Comparison of ENCODE assay signal across 1 cellular context in the genomic region with DNA sequence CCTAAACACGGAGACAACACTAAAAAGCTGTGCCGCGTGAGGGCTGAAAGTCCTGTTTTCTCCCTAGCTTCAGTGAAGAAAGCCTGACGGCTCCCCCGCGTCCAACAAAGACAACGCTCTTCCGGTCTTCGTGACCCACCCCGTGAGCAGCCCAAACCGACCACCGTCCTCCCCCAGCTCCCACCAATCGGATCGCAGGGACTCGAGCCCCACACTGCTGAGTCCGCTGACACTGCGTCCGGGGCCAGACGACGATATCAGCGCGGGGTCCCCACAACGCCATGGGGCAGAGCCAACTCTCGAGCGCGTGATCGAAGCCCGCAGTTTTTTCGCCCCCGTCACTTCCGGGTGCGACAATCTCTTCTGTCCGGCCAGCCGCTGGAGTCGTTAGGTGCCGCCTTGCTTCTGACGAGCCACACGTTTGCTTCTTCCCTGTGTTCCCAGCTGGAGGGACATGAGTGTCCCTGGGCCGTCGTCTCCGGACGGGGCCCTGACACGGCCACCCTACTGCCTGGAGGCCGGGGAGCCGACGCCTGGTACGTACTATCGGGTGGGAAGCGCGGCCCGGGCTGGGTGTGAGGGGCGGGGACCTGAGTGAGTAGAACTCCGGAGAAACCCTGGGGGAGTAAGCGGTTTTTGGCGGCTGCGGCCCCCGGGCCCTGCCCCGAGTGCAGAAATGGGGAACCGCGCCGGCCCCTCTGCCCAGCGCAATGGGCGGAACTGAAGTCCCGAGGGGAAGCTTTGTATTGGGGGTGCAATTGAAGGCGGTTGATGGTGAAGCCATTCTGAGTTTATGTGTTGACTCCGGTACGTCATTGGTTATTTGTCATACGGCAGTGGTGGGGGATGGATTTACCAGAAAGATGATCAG.
A peak's percentile ranks its signal among the peaks of the same experiment; 100 is the strongest.
TF ChIP-seq lines count a peak whose summit lies in the region.

A gene with protein sequence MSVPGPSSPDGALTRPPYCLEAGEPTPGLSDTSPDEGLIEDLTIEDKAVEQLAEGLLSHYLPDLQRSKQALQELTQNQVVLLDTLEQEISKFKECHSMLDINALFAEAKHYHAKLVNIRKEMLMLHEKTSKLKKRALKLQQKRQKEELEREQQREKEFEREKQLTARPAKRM (plus strand): TSS at position 390 of the 871 bp plus-strand sequence. CDS start 65 bp downstream, at position 455.

TF ChIP-seq in HEK293, 187 proteins besides CTCF, POLR2A, EP300 and RAD21 (continued from another document and continues in another):
- TF ChIP-seq ZBTB7A (tag by site-specific recombination; IDR thresholded peaks at IDR 0.05; ENCODE audit: low read depth) (no peak), KLF9 (tag by site-specific recombination; IDR thresholded peaks at IDR 0.05; ENCODE audit: low read depth) (peak; percentile 71; the same call in 1 of the 2 replicates), ZNF175 (tag by site-specific recombination; IDR thresholded peaks at IDR 0.05) (no peak), ZNF211 (tag by site-specific recombination; IDR thresholded peaks at IDR 0.05; ENCODE audit: low read depth) (no peak), GLIS2 (tag by site-specific recombination; IDR thresholded peaks at IDR 0.05) (peak; percentile 61; the same call in 1 of the 2 replicates), ZNF561 (tag by site-specific recombination; IDR thresholded peaks at IDR 0.05; ENCODE audit: borderline replicate concordance) (peak; percentile 83; the same call in 1 of the 2 replicates), ZNF843 (tag by site-specific recombination; IDR thresholded peaks at IDR 0.05) (peak; percentile 54), ZNF623 (tag by site-specific recombination; IDR thresholded peaks at IDR 0.05) (peak; percentile 25), ZNF174 (tag by site-specific recombination; IDR thresholded peaks at IDR 0.05) (no peak), SCRT1 (tag by site-specific recombination; IDR thresholded peaks at IDR 0.05; ENCODE audit: borderline replicate concordance) (no peak), ZNF248 (tag by site-specific recombination; IDR thresholded peaks at IDR 0.05) (no peak), MEIS1 (CRISPR knock-in tag; IDR thresholded peaks at IDR 0.05; ENCODE audit: borderline replicate concordance) (no peak), ZNF624 (tag by site-specific recombination; IDR thresholded peaks at IDR 0.05) (no peak), ZNF366 (tag by site-specific recombination; conservative IDR thresholded peaks at IDR 0.05) (0 out of 2 replicates have a peak, but pooled peaks have one; percentile 19), IKZF3 (tag by site-specific recombination; IDR thresholded peaks at IDR 0.05) (0 out of 2 replicates have a peak, but pooled peaks have one; percentile 59), KLF16 (tag by site-specific recombination; IDR thresholded peaks at IDR 0.05) (peak; percentile 82; the same call in 1 of the 2 replicates), ZNF155 (tag by site-specific recombination; IDR thresholded peaks at IDR 0.05) (no peak), ZNF404 (tag by site-specific recombination; IDR thresholded peaks at IDR 0.05) (no peak), ZNF354C (tag by site-specific recombination; IDR thresholded peaks at IDR 0.05; ENCODE audit: borderline replicate concordance, low read depth) (no peak), HOXA7 (CRISPR knock-in tag; IDR thresholded peaks at IDR 0.05; ENCODE audit: borderline replicate concordance) (no peak), ZNF585B (tag by site-specific recombination; IDR thresholded peaks at IDR 0.05) (no peak), ZNF600 (tag by site-specific recombination; IDR thresholded peaks at IDR 0.05) (peak; percentile 81), ZNF48 (tag by site-specific recombination; IDR thresholded peaks at IDR 0.05) (no peak), ZFHX2 (tag by site-specific recombination; conservative IDR thresholded peaks at IDR 0.05) (peak; percentile 24; the same call in 1 of the 2 replicates), KLF10 (tag by site-specific recombination; IDR thresholded peaks at IDR 0.05) (0 out of 2 replicates have a peak, but pooled peaks have one; percentile 19), ZNF426 (tag by site-specific recombination; IDR thresholded peaks at IDR 0.05) (no peak), ZBTB8A (tag by site-specific recombination; IDR thresholded peaks at IDR 0.05) (0 out of 2 replicates have a peak, but pooled peaks have one; percentile 43), FEZF1 (tag by site-specific recombination; IDR thresholded peaks at IDR 0.05) (0 out of 2 replicates have a peak, but pooled peaks have one; percentile 17), ZNF133 (tag by site-specific recombination; IDR thresholded peaks at IDR 0.05) (no peak)
- TF ChIP-seq, protein P1, sequence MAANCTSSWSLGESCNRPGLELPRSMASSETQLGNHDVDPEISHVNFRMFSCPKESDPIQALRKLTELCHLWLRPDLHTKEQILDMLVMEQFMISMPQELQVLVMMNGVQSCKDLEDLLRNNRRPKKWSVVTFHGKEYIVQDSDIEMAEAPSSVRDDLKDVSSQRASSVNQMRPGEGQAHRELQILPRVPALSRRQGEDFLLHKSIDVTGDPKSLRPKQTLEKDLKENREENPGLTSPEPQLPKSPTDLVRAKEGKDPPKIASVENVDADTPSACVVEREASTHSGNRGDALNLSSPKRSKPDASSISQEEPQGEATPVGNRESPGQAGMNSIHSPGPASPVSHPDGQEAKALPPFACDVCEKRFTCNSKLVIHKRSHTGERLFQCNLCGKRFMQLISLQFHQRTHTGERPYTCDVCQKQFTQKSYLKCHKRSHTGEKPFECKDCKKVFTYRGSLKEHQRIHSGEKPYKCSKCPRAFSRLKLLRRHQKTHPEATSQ (tag by site-specific recombination; IDR thresholded peaks at IDR 0.05) = no peak
- TF ChIP-seq, protein P2, sequence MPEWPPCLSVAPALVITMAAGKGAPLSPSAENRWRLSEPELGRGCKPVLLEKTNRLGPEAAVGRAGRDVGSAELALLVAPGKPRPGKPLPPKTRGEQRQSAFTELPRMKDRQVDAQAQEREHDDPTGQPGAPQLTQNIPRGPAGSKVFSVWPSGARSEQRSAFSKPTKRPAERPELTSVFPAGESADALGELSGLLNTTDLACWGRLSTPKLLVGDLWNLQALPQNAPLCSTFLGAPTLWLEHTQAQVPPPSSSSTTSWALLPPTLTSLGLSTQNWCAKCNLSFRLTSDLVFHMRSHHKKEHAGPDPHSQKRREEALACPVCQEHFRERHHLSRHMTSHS (tag by site-specific recombination; IDR thresholded peaks at IDR 0.05) = no peak
- TF ChIP-seq, protein P3, sequence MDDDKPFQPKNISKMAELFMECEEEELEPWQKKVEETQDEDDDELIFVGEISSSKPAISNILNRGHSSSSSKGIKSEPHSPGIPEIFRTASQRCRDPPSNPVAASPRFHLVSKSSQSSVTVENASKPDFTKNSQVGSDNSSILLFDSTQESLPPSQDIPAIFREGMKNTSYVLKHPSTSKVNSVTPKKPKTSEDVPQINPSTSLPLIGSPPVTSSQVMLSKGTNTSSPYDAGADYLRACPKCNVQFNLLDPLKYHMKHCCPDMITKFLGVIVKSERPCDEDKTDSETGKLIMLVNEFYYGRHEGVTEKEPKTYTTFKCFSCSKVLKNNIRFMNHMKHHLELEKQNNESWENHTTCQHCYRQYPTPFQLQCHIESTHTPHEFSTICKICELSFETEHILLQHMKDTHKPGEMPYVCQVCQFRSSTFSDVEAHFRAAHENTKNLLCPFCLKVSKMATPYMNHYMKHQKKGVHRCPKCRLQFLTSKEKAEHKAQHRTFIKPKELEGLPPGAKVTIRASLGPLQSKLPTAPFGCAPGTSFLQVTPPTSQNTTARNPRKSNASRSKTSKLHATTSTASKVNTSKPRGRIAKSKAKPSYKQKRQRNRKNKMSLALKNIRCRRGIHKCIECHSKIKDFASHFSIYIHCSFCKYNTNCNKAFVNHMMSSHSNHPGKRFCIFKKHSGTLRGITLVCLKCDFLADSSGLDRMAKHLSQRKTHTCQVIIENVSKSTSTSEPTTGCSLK (tag by site-specific recombination; IDR thresholded peaks at IDR 0.05) = no peak
- TF ChIP-seq, protein P4, sequence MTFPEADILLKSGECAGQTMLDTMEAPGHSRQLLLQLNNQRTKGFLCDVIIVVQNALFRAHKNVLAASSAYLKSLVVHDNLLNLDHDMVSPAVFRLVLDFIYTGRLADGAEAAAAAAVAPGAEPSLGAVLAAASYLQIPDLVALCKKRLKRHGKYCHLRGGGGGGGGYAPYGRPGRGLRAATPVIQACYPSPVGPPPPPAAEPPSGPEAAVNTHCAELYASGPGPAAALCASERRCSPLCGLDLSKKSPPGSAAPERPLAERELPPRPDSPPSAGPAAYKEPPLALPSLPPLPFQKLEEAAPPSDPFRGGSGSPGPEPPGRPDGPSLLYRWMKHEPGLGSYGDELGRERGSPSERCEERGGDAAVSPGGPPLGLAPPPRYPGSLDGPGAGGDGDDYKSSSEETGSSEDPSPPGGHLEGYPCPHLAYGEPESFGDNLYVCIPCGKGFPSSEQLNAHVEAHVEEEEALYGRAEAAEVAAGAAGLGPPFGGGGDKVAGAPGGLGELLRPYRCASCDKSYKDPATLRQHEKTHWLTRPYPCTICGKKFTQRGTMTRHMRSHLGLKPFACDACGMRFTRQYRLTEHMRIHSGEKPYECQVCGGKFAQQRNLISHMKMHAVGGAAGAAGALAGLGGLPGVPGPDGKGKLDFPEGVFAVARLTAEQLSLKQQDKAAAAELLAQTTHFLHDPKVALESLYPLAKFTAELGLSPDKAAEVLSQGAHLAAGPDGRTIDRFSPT (tag by site-specific recombination; IDR thresholded peaks at IDR 0.05) = peak; percentile 34; the same call in 1 of the 2 replicates
- TF ChIP-seq, protein P5, sequence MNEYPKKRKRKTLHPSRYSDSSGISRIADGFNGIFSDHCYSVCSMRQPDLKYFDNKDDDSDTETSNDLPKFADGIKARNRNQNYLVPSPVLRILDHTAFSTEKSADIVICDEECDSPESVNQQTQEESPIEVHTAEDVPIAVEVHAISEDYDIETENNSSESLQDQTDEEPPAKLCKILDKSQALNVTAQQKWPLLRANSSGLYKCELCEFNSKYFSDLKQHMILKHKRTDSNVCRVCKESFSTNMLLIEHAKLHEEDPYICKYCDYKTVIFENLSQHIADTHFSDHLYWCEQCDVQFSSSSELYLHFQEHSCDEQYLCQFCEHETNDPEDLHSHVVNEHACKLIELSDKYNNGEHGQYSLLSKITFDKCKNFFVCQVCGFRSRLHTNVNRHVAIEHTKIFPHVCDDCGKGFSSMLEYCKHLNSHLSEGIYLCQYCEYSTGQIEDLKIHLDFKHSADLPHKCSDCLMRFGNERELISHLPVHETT (tag by site-specific recombination; IDR thresholded peaks at IDR 0.05) = peak; percentile 82
- TF ChIP-seq, protein P6, sequence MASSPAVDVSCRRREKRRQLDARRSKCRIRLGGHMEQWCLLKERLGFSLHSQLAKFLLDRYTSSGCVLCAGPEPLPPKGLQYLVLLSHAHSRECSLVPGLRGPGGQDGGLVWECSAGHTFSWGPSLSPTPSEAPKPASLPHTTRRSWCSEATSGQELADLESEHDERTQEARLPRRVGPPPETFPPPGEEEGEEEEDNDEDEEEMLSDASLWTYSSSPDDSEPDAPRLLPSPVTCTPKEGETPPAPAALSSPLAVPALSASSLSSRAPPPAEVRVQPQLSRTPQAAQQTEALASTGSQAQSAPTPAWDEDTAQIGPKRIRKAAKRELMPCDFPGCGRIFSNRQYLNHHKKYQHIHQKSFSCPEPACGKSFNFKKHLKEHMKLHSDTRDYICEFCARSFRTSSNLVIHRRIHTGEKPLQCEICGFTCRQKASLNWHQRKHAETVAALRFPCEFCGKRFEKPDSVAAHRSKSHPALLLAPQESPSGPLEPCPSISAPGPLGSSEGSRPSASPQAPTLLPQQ (tag by site-specific recombination; IDR thresholded peaks at IDR 0.05) = peak; percentile 82
- TF ChIP-seq, protein P7, sequence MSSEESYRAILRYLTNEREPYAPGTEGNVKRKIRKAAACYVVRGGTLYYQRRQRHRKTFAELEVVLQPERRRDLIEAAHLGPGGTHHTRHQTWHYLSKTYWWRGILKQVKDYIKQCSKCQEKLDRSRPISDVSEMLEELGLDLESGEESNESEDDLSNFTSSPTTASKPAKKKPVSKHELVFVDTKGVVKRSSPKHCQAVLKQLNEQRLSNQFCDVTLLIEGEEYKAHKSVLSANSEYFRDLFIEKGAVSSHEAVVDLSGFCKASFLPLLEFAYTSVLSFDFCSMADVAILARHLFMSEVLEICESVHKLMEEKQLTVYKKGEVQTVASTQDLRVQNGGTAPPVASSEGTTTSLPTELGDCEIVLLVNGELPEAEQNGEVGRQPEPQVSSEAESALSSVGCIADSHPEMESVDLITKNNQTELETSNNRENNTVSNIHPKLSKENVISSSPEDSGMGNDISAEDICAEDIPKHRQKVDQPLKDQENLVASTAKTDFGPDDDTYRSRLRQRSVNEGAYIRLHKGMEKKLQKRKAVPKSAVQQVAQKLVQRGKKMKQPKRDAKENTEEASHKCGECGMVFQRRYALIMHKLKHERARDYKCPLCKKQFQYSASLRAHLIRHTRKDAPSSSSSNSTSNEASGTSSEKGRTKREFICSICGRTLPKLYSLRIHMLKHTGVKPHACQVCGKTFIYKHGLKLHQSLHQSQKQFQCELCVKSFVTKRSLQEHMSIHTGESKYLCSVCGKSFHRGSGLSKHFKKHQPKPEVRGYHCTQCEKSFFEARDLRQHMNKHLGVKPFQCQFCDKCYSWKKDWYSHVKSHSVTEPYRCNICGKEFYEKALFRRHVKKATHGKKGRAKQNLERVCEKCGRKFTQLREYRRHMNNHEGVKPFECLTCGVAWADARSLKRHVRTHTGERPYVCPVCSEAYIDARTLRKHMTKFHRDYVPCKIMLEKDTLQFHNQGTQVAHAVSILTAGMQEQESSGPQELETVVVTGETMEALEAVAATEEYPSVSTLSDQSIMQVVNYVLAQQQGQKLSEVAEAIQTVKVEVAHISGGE (tag by site-specific recombination; conservative IDR thresholded peaks at IDR 0.05; ENCODE audit: low read depth) = peak; percentile 99
- TF ChIP-seq, protein P8, sequence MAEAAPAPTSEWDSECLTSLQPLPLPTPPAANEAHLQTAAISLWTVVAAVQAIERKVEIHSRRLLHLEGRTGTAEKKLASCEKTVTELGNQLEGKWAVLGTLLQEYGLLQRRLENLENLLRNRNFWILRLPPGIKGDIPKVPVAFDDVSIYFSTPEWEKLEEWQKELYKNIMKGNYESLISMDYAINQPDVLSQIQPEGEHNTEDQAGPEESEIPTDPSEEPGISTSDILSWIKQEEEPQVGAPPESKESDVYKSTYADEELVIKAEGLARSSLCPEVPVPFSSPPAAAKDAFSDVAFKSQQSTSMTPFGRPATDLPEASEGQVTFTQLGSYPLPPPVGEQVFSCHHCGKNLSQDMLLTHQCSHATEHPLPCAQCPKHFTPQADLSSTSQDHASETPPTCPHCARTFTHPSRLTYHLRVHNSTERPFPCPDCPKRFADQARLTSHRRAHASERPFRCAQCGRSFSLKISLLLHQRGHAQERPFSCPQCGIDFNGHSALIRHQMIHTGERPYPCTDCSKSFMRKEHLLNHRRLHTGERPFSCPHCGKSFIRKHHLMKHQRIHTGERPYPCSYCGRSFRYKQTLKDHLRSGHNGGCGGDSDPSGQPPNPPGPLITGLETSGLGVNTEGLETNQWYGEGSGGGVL (tag by site-specific recombination; IDR thresholded peaks at IDR 0.05) = no peak
